In the genomic region with DNA sequence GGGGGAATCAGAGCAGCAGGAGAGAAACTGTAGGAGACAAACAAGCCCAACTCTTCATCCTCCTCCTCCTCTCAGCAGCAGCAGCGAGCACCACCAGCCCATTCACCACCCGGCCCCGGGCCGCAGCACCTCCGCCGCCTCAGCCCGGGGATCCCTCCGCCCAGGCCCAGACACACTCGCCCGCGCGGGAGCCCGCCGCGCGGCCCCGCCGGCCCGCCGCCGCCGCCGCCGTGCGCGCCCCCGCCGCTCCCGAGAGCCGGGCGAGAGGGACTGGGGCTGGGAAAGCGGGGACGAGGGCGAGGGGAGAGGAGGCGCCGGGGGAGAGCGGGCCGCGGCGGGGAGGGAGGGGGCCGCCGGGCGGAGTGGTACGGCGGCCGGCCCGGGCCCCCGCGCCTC, we compare ENCODE assay signal across 8 cellular contexts. TPM values are rescaled to one million over a fixed set of nuclear protein-coding genes. Genes with fewer than 3 reads are reported as not detected.
DNase-seq lines count a peak whose midpoint lies in the region; ATAC-seq, FAIRE-seq and TF ChIP-seq lines count a peak whose summit lies in the region.

Gene PHF21A, minus strand, starts transcription at position 127 of the 396 bp plus-strand sequence. CDS start 37,235 bp downstream, outside the sequence.

- H3K9me3 ChIP-seq in ascending aorta (no peaks in the 10 kb centered on the region), sigmoid colon (no peaks in the 10 kb centered on the region)

- H3K9me3 Mint-ChIP-seq in T-helper 2 cell treated with Interferon-gamma antibody and Interleukin-4, amounts not matched to agents 5 μg/mL and 100 μg/mL, for 36 hours: no peaks in the 10 kb centered on the region

- FAIRE-seq in D721Med (lab: Jason Lieb, UNC): no peak

- no peak for TF ChIP-seq EP300 in sigmoid colon (IDR thresholded peaks at IDR 0.05)

- H3K4me1 ChIP-seq in ascending aorta (peaks cover 0 to 19% of the 10 kb centered on the region in 2 donors), sigmoid colon (peaks cover 0 to 42% (median 29%) of the 10 kb centered on the region in 4 donors)

- H3K27ac ChIP-seq in ascending aorta (peak within 1 kb of the TSS; percentile 88 to 95), sigmoid colon (peak within 1 kb of the TSS; percentile 93 to 97 (median 94))

- intact Hi-C loops in ascending aorta (cut with DNase I) (loop anchor here (5.0 to 10.0 kb wide), 6 partner anchors 116 to 1554 kb away; partner anchors contain the start of genes CD82, DGKZ and PEX16), sigmoid colon (cut with DNase I) (loop anchor here (1.0 to 10.0 kb wide), 7 partner anchors 47 to 493 kb away; partner anchors contain the start of genes ATG13, CRY2, HARBI1 and SLC35C1)

- peaks cover 6% of the 10 kb centered on the region for H3K36me3 Mint-ChIP-seq in T-helper 2 cell treated with Interferon-gamma antibody and Interleukin-4, amounts not matched to agents 5 μg/mL and 100 μg/mL, for 36 hours (ENCODE audit: low read depth)

- peak; percentile 89 for DNase-seq in GM13977 (ENCODE audit: low spot score)
- DNase-seq in NCI-H1694 treated with DMSO at 0.1 percent for 48 hours (lab: John Stamatoyannopoulos, UW): peak; percentile 77
- peak; percentile 91 for DNase-seq in T-helper 2 cell treated with Interferon-gamma antibody and Interleukin-4, amounts not matched to agents 5 μg/mL and 100 μg/mL, for 36 hours (ENCODE audit: low spot score)
- peak; percentile 50 to 93 for DNase-seq in ascending aorta (ENCODE audit: low spot score in 2 of 2)
- DNase-seq in hippocampal formation (lab: John Stamatoyannopoulos, UW): peak; percentile 85 to 90
- DNase-seq in sigmoid colon: peak; percentile 95
- DNase-seq in D721Med (ENCODE audit: insufficient read length, low spot score): no peak

- in situ Hi-C loops in GM13977 (cut with MboI; ENCODE audit: low pct_unique_long_range_greater_than_20kb, low sequenced_read_pairs, unreplicated experiment): no loop called here

- H3K4me3 Mint-ChIP-seq in T-helper 2 cell treated with Interferon-gamma antibody and Interleukin-4, amounts not matched to agents 5 μg/mL and 100 μg/mL, for 36 hours: peak within 1 kb of the TSS; percentile 91

- ATAC-seq in HG02840 (IDR thresholded peaks at IDR 0.05; ENCODE audit: low FRiP score, unreplicated experiment): peak; percentile 44

- H3K36me3 ChIP-seq in ascending aorta (no peaks in the 10 kb centered on the region), sigmoid colon (no peaks in the 10 kb centered on the region)

- H3K4me3 ChIP-seq in ascending aorta (peak within 1 kb of the TSS; percentile 69 to 95), sigmoid colon (peak within 1 kb of the TSS; percentile 66 to 93 (median 87))

- no peaks in the 10 kb centered on the region for H3K27me3 Mint-ChIP-seq in T-helper 2 cell treated with Interferon-gamma antibody and Interleukin-4, amounts not matched to agents 5 μg/mL and 100 μg/mL, for 36 hours (ENCODE audit: low read depth)

- peaks cover 40% of the 10 kb centered on the region for H3K4me1 Mint-ChIP-seq in T-helper 2 cell treated with Interferon-gamma antibody and Interleukin-4, amounts not matched to agents 5 μg/mL and 100 μg/mL, for 36 hours (ENCODE audit: low read depth)

- H3K27ac Mint-ChIP-seq in T-helper 2 cell treated with Interferon-gamma antibody and Interleukin-4, amounts not matched to agents 5 μg/mL and 100 μg/mL, for 36 hours: peak within 1 kb of the TSS; percentile 94

- TF ChIP-seq CTCF in GM13977 (IDR thresholded peaks at IDR 0.05; ENCODE audit: extremely low read depth, insufficient read depth, missing control alignments) (no peak), ascending aorta (IDR thresholded peaks at IDR 0.05) (no peak), sigmoid colon (IDR thresholded peaks at IDR 0.05) (no peak), D721Med (IDR thresholded peaks at IDR 0.05; ENCODE audit: insufficient read depth, missing control alignments) (no peak)

- H3K27me3 ChIP-seq in ascending aorta: no peaks in the 10 kb centered on the region
- no peaks in the 10 kb centered on the region for H3K27me3 ChIP-seq in sigmoid colon

- TF ChIP-seq POLR2A in sigmoid colon (IDR thresholded peaks at IDR 0.05): peak; percentile 4 to 35

- WGBS in sigmoid colon, 2 donors: 1% methylated on average over 49 of the region's 49 CpGs

RNA-seq across cellular contexts. Expression of gene PHF21A, which starts in this region (rescaled TPM):
- 69.7 TPM for total RNA-seq in ascending aorta
- 10 to 100 TPM; 30.3 to 58.6 (median 48.8) TPM for total RNA-seq in sigmoid colon
- polyA plus RNA-seq in sigmoid colon: 10 to 100 TPM in 2 of 3 donors, 1 to 10 TPM in 1; 5.3 to 17.3 (median 13.2) TPM
